8 cellular contexts compared by ENCODE assay signal in the genomic region with DNA sequence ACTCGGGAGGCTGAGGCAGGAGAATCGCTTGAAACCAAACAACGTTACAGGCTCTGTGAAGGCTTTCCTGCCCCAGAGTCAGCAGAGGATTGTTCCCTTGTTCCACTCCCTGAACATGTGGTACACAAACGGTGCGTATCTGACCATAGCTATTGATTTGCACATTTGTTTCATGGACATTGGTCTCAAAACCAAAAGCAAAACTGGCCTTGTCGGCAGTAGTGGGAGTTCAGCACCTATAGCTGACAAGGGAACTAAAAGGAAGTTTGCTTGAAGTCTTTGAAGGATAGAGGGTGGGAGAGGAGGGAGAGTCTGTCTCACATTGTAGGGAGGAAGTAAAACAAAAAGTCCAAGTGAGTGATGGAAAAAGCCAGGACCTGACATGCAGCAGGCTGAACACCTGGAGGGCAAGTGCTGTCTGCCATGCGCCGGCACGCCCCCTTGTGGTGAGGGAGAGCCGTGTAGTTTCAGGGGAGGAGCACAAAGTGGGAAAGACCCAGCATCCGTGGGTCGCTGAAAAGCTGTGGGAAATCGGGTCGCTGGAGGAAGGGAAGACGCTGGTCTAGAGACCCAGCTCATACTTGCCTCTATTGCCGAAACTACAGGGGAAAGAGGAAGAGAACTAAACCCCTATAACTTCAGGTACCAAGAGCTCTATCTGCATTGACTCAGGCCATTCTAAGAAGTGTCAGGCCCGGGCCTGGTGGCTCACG. TPM values are rescaled to one million over a fixed set of nuclear protein-coding genes. Genes with fewer than 3 reads are reported as not detected.
DNase-seq lines count a peak whose midpoint lies in the region; ATAC-seq, FAIRE-seq and TF ChIP-seq lines count a peak whose summit lies in the region.

No MANE protein-coding gene starts in this region.

- no peaks in the 10 kb centered on the region for H3K9me3 Mint-ChIP-seq in T-cell

- no peak for TF ChIP-seq POLR2A in GM12891 (IDR thresholded peaks at IDR 0.05; ENCODE audit: low read depth, low read length)
- TF ChIP-seq POLR2A in NB4 (IDR thresholded peaks at IDR 0.05; ENCODE audit: extremely low read depth, insufficient read length) = no peak
- TF ChIP-seq POLR2A in sigmoid colon (IDR thresholded peaks at IDR 0.05) = no peak

- H3K27me3 ChIP-seq in adipocyte (replicated peaks; ENCODE audit: control insufficient read depth, insufficient read depth, low read length) (no peaks in the 10 kb centered on the region), right atrium auricular region (no peaks in the 10 kb centered on the region), sigmoid colon (no peaks in the 10 kb centered on the region)

- no peak overlapping the region for H3K9ac ChIP-seq in adipocyte (ENCODE audit: low read length)

- no peak overlapping the region for H3K4me3 ChIP-seq in NB4 (ENCODE audit: low read depth, low read length)
- H3K4me3 ChIP-seq in adipocyte (ENCODE audit: low read length) = no peak overlapping the region
- H3K4me3 ChIP-seq in right atrium auricular region = no peak overlapping the region
- H3K4me3 ChIP-seq in sigmoid colon = no peak overlapping the region

- POLR2A ChIA-PET in T-cell (lab: Charles Lee) = no interaction called here

- peaks cover 13% of the 10 kb centered on the region for H3K36me3 ChIP-seq in adipocyte (ENCODE audit: control insufficient read depth, insufficient read depth, low read length, severe bottlenecking)
- H3K36me3 ChIP-seq in right atrium auricular region = no peaks in the 10 kb centered on the region
- no peaks in the 10 kb centered on the region for H3K36me3 ChIP-seq in sigmoid colon

- CTCF ChIA-PET in T-cell (lab: Charles Lee) = interaction anchor here (0.6 to 3.1 kb wide), 22 partner anchors 8 to 204 kb away, joined by 3 to 40 read pairs (median 4); a partner anchor contains a TSS

- TF ChIP-seq EP300 in sigmoid colon (IDR thresholded peaks at IDR 0.05) = no peak

- H3K9me3 ChIP-seq in adipocyte (ENCODE audit: control insufficient read depth, low read length) = no peaks in the 10 kb centered on the region
- H3K9me3 ChIP-seq in right atrium auricular region = no peaks in the 10 kb centered on the region
- no peaks in the 10 kb centered on the region for H3K9me3 ChIP-seq in sigmoid colon

- H3K4me3 Mint-ChIP-seq in T-cell = peak overlapping the region in 1 of 3 donors; percentile 15

- DNase-seq in GM12891 (ENCODE audit: insufficient read length, low spot score) (peak; percentile 64), NB4 (ENCODE audit: low read depth) (peak; percentile 67), T-cell (peak; percentile 36 to 85 (median 72)), adipocyte (ENCODE audit: low read depth) (peak; percentile 79), right atrium auricular region (ENCODE audit: low spot score) (peak; percentile 74), sigmoid colon (peak; percentile 83), NCI-H446 treated with DMSO at 0.1 percent for 48 hours (lab: John Stamatoyannopoulos, UW) (no peak)

- peaks cover 31% of the 10 kb centered on the region for H3K4me1 ChIP-seq in adipocyte (ENCODE audit: control insufficient read depth, insufficient read depth, low read length)
- H3K4me1 ChIP-seq in right atrium auricular region = peaks cover 0 to 26% of the 10 kb centered on the region in 2 donors
- peaks cover 0 to 13% (median 3%) of the 10 kb centered on the region in 4 donors for H3K4me1 ChIP-seq in sigmoid colon

- ATAC-seq in HG02571 (IDR thresholded peaks at IDR 0.05; ENCODE audit: unreplicated experiment) (peak; percentile 79), T-cell (replicated peaks in 1 of 4) (peak; percentile 71 to 81 (median 76))

- TF ChIP-seq CTCF in NB4 (IDR thresholded peaks at IDR 0.05; ENCODE audit: low read depth, low read length) = peak; percentile 86
- peak; percentile 58 to 89 for TF ChIP-seq CTCF in right atrium auricular region (IDR thresholded peaks at IDR 0.05)
- TF ChIP-seq CTCF in sigmoid colon (IDR thresholded peaks at IDR 0.05) = peak; percentile 65 to 91 (median 80)

- H3K27ac ChIP-seq in right atrium auricular region = no peak overlapping the region
- H3K27ac ChIP-seq in sigmoid colon = no peak overlapping the region

- intact Hi-C loops in sigmoid colon (cut with DNase I) = loop anchor here (5.0 kb wide), 1 partner anchor 99 kb away; no protein-coding TSS in a partner anchor

- H3K27ac Mint-ChIP-seq in T-cell = no peak overlapping the region

- H3K27me3 Mint-ChIP-seq in T-cell = peaks cover 0 to 2% of the 10 kb centered on the region in 2 donors

- peaks cover 9 to 16% (median 11%) of the 10 kb centered on the region in 3 donors for H3K4me1 Mint-ChIP-seq in T-cell

- FAIRE-seq in GM12891 (lab: Jason Lieb, UNC) = peak; percentile 88

- 28 to 42% methylated on average over 18 of the region's 18 CpGs for WGBS in sigmoid colon, 2 donors

- no peaks in the 10 kb centered on the region for H3K36me3 Mint-ChIP-seq in T-cell

TF ChIP-seq in GM12891, 5 proteins besides CTCF, POLR2A, EP300 and RAD21:
- TF ChIP-seq TAF1 (IDR thresholded peaks at IDR 0.05; ENCODE audit: low read depth, low read length) (no peak), POU2F2 (IDR thresholded peaks at IDR 0.05; ENCODE audit: low read depth, low read length) (no peak)

RNA-seq across cellular contexts. Expression of a gene that starts 58.0 kb away (rescaled TPM):
- polyA plus RNA-seq in GM12891 (2012; ENCODE audit: low read depth, missing spikeins) = 48.3 TPM
- total RNA-seq in T-cell (10 to 100 TPM; 55.0 to 68.4 (median 56.2) TPM), right atrium auricular region (10 to 100 TPM; 58.3 to 85.6 TPM), sigmoid colon (10 to 100 TPM; 61.9 to 74.3 (median 66.4) TPM)
- 10 to 100 TPM; 58.3 to 66.8 (median 61.2) TPM for polyA plus RNA-seq in sigmoid colon
